In genomic region chr5:160183075-160183474, GRCh38 we compare ENCODE assay signal across 23 cellular contexts. TPM values are rescaled to one million over a fixed set of nuclear protein-coding genes. Genes with fewer than 3 reads are reported as not detected.
DNase-seq lines count a peak whose midpoint lies in the region; ATAC-seq, FAIRE-seq and TF ChIP-seq lines count a peak whose summit lies in the region.
"Had no signal": no experiment of that assay in that cellular context is flagged by ENCODE, and none has a peak within 500 bp of the region (broad histone marks: within the 10 kb centered on the region; RNA-seq: fewer than 3 reads in every experiment).

No MANE protein-coding gene starts in this region.

- no peak overlapping the region for H3K4me2 ChIP-seq in A549
- H3K4me2 ChIP-seq: GM23338 had no signal

- TF ChIP-seq POLR2A in A549 (IDR thresholded peaks at IDR 0.05; ENCODE audit: low read length): no peak
- TF ChIP-seq POLR2A in adrenal gland (IDR thresholded peaks at IDR 0.05): no peak
- TF ChIP-seq POLR2A in lower leg skin (IDR thresholded peaks at IDR 0.05): no peak

- no peak overlapping the region for H3K4me3 ChIP-seq in A549
- no peak overlapping the region for H3K4me3 ChIP-seq in bronchial epithelial cell (ENCODE audit: low read depth, low read length)
- H3K4me3 ChIP-seq in adrenal gland: no peak overlapping the region
- no peak overlapping the region for H3K4me3 ChIP-seq in lower leg skin (ENCODE audit: low read depth, poor library complexity, severe bottlenecking)
- H3K4me3 ChIP-seq: GM23338 had no signal

- H3K27ac ChIP-seq in A549 (no peak overlapping the region), adrenal gland (no peak overlapping the region)

- TF ChIP-seq RAD21 in A549 (conservative IDR thresholded peaks at IDR 0.05 in 1 of 2, IDR thresholded peaks at IDR 0.05 in 1 of 2): no peak

- POLR2A ChIA-PET in A549 (lab: Yijun Ruan, JAX): no interaction called here

- CTCF ChIA-PET in A549 (lab: Yijun Ruan, JAX): interaction anchor here (0.7 to 1.0 kb wide), 2 partner anchors 16 to 161 kb away, joined by 3 read pairs; no protein-coding TSS in a partner anchor

- TF ChIP-seq CTCF in A549 (IDR thresholded peaks at IDR 0.05) (no peak), bronchial epithelial cell (IDR thresholded peaks at IDR 0.05; ENCODE audit: insufficient read depth, low read length, severe bottlenecking) (no peak), adrenal gland (IDR thresholded peaks at IDR 0.05) (no peak), lower leg skin (IDR thresholded peaks at IDR 0.05) (no peak)

- no peaks in the 10 kb centered on the region for H3K27me3 ChIP-seq in bronchial epithelial cell (ENCODE audit: control insufficient read depth, insufficient read depth, low read length)
- H3K27me3 ChIP-seq in adrenal gland: no peaks in the 10 kb centered on the region

- FAIRE-seq in A549 (lab: Jason Lieb, UNC) (no peak), HTR-8/SVneo (lab: Jason Lieb, UNC) (peak; percentile 84), bronchial epithelial cell (lab: Jason Lieb, UNC) (no peak)
- FAIRE-seq: A204.1, GM18507 had no signal

- H3K4me1 ChIP-seq in A549 (no peaks in the 10 kb centered on the region), adrenal gland (replicated peaks in 1 of 2) (no peaks in the 10 kb centered on the region)

- intact Hi-C loops in adrenal gland (cut with DNase I) (no loop called here), lower leg skin (cut with DNase I; ENCODE audit: low total_unique reads) (no loop called here)

- 22% methylated on average over 2 of the region's 2 CpGs for WGBS in A549 (ENCODE audit: missing lambda C conversion rate)
- WGBS in adrenal gland, 4 donors: 77 to 89% (median 81%) methylated on average over 2 of the region's 2 CpGs
- WGBS in lower leg skin, 2 donors: 49 to 66% methylated on average over 2 of the region's 2 CpGs

- peak; percentile 32 to 41; a peak in 2 of 6 replicates for ATAC-seq in A549
- ATAC-seq: activated CD4-positive, CD25-positive, alpha-beta regulatory T cell treated with anti-CD3 and anti-CD28 coated beads, Interleukin-2, amount 50 U/mL, for 24 hours; GM23338 had no signal

- TF ChIP-seq EP300 in A549 (IDR thresholded peaks at IDR 0.05): no peak

- DNase-seq in A549 (ENCODE audit: low read depth in 1 of 2, low spot score in 1 of 2): peak in 1 of 2 experiments; percentile 28
- peak; percentile 39 for DNase-seq in HTR-8/SVneo (ENCODE audit: insufficient read length, low spot score)
- DNase-seq in bronchial epithelial cell (ENCODE audit: low read depth): peak; percentile 88
- peak; percentile 80 for DNase-seq in kidney tubule cell (ENCODE audit: low spot score)
- no peak for DNase-seq in adrenal gland
- DNase-seq in activated CD4-positive, alpha-beta T cell treated with anti-CD3 and anti-CD28 coated beads, Interleukin-2, amount 50 U/mL, for 4 hours: no peak
- DNase-seq in T-helper 9 cell: no peak
- DNase-seq in lower leg skin (ENCODE audit: low spot score in 2 of 2): no peak
- DNase-seq: amniotic stem cell; DMS153; effector CD8-positive, alpha-beta T cell; hippocampal formation; NCI-H2081 treated with DMSO at 0.1 percent for 48 hours; NCI-H526; retina had no signal

- no peaks in the 10 kb centered on the region for H3K36me3 ChIP-seq in bronchial epithelial cell (ENCODE audit: control insufficient read depth, insufficient read depth, low read length)
- no peaks in the 10 kb centered on the region for H3K36me3 ChIP-seq in adrenal gland (replicated peaks in 1 of 2)

- H3K9me3 ChIP-seq in A549 (peaks cover 4% of the 10 kb centered on the region; the same call in 1 of the 3 replicates), adrenal gland (replicated peaks in 1 of 3) (no peaks in the 10 kb centered on the region)

TF ChIP-seq in A549, 52 proteins besides CTCF, POLR2A, EP300 and RAD21:
- TF ChIP-seq BHLHE40 (IDR thresholded peaks at IDR 0.05; ENCODE audit: low read depth, low read length): no peak
- no peak for TF ChIP-seq HEYL (CRISPR knock-in tag; IDR thresholded peaks at IDR 0.05)
- TF ChIP-seq ATOH8 (CRISPR knock-in tag; IDR thresholded peaks at IDR 0.05; ENCODE audit: low read depth): no peak
- TF ChIP-seq TFCP2L1 (CRISPR knock-in tag; IDR thresholded peaks at IDR 0.05): no peak
- no peak for TF ChIP-seq KDM1A (IDR thresholded peaks at IDR 0.05; ENCODE audit: low read depth)
- TF ChIP-seq HDAC2 (IDR thresholded peaks at IDR 0.05): no peak
- no peak for TF ChIP-seq RCOR1 (IDR thresholded peaks at IDR 0.05; ENCODE audit: low read depth, low read length)

RNA-seq across cellular contexts. Expression of gene FABP6, which starts 46.2 kb away (rescaled TPM):
- polyA plus RNA-seq in A549 (2011; rRNA removed): 0.62 and 0.93 TPM in 2 replicates
- polyA plus RNA-seq in A549 (2012; cell fraction: cytosol; rRNA removed): 0.75 and 1.1 TPM in 2 replicates
- polyA plus RNA-seq in A549 (2012; cell fraction: nucleus; rRNA removed): 0.52 TPM in 1 of 2 replicates, not detected in the other
- polyA plus RNA-seq in A549 (2017; fragmentation: RNase III; extraction: RNeasy Plus Mini Kit Qiagen cat#74134 plus additional on column Dnase treatment): 0.63 to 0.99 TPM (median 0.75 TPM) in 3 replicates
- polyA minus RNA-seq in A549 (2011; rRNA and poly(A)+ RNA removed): not detected in 2 replicates
- total RNA-seq in bronchial epithelial cell: 0.77 TPM in 1 of 2 replicates, not detected in the other
- total RNA-seq in adrenal gland: 10 to 100 TPM in 2 of 8 donors, 1 to 10 TPM in 5, not detected in 1; 3.1 to 12.8 (median 8.9) TPM
- 10 to 100 TPM; 12.6 to 29.4 (median 17.4) TPM for polyA plus RNA-seq in adrenal gland
- total RNA-seq in lower leg skin: 1 to 10 TPM in 1 of 4 donors, not detected in 3; 1.0 TPM
- total RNA-seq: kidney epithelial cell, mesenteric fat pad had no signal
- polyA plus RNA-seq: CD14-positive monocyte, IgD-negative memory B cell had no signal

Comparison
In these comparisons a context has a peak if more than half of its experiments do, and no peak if none do; other contexts are left out.
1. DNase-seq: peak in HTR-8/SVneo (single experiment), bronchial epithelial cell (single experiment) and kidney tubule cell (single experiment); none in adrenal gland (0 of 7), activated CD4-positive, alpha-beta T cell treated with anti-CD3 and anti-CD28 coated beads, Interleukin-2, amount 50 U/mL, for 4 hours (0 of 2), T-helper 9 cell (single experiment) and lower leg skin (0 of 2).